1 cellular context compared by ENCODE assay signal in genomic region chr1:156073110-156073693, GRCh38.
A peak's percentile ranks its signal among the peaks of the same experiment; 100 is the strongest.
TF ChIP-seq lines count a peak whose summit lies in the region.

No MANE protein-coding gene starts in this region.

TF ChIP-seq in IMR-90, 13 proteins besides CTCF, POLR2A, EP300 and RAD21:
- peak; percentile 76 for TF ChIP-seq CEBPB (IDR thresholded peaks at IDR 0.05; ENCODE audit: low read depth, low read length)
- no peak for TF ChIP-seq CHD1 (IDR thresholded peaks at IDR 0.05; ENCODE audit: low read depth, low read length)
TF ChIP-seq in IMR-90: peak in this region for 1.
